1 cellular context compared by ENCODE assay signal in genomic region chr6:27688014-27688586, GRCh38.
TF ChIP-seq lines count a peak whose summit lies in the region.

No MANE protein-coding gene starts in this region.

TF ChIP-seq in HepG2, 621 proteins besides CTCF, POLR2A, EP300 and RAD21 (continued from another document and continues in another):
- no peak; the same call in 1 of the 2 replicates for TF ChIP-seq ZNF639 (CRISPR knock-in tag; conservative IDR thresholded peaks at IDR 0.05)
- peak; percentile 86 for TF ChIP-seq ADNP (CRISPR knock-in tag; IDR thresholded peaks at IDR 0.05)
- TF ChIP-seq ZNF333 (CRISPR knock-in tag; IDR thresholded peaks at IDR 0.05; ENCODE audit: borderline replicate concordance): no peak
- TF ChIP-seq ZNF674 (CRISPR knock-in tag; IDR thresholded peaks at IDR 0.05; ENCODE audit: low read depth): no peak
- TF ChIP-seq FOXA1 (IDR thresholded peaks at IDR 0.05): no peak
- TF ChIP-seq FOXA1 (CRISPR knock-in tag; IDR thresholded peaks at IDR 0.05): peak; percentile 21; the same call in 1 of the 2 replicates
- no peak; the same call in 1 of the 2 replicates for TF ChIP-seq DNMT3B (CRISPR knock-in tag; conservative IDR thresholded peaks at IDR 0.05)
- TF ChIP-seq DNMT1 (CRISPR knock-in tag; IDR thresholded peaks at IDR 0.05): 0 out of 2 replicates have a peak, but pooled peaks have one; percentile 27
- TF ChIP-seq EHMT2 (IDR thresholded peaks at IDR 0.05; ENCODE audit: borderline replicate concordance, low read depth, low read length): peak; percentile 66; the same call in 1 of the 2 replicates
- peak; percentile 75 for TF ChIP-seq ZNF777 (CRISPR knock-in tag; IDR thresholded peaks at IDR 0.05)
- no peak for TF ChIP-seq MAZ (IDR thresholded peaks at IDR 0.05; ENCODE audit: borderline replicate concordance, low read depth, low read length)
- peak; percentile 61; the same call in 1 of the 2 replicates for TF ChIP-seq MAZ (CRISPR knock-in tag; IDR thresholded peaks at IDR 0.05; ENCODE audit: low read depth)
- TF ChIP-seq MYC (CRISPR knock-in tag; IDR thresholded peaks at IDR 0.05; ENCODE audit: borderline replicate concordance): 0 out of 2 replicates have a peak, but pooled peaks have one; percentile 54
- TF ChIP-seq NR2C2 (CRISPR knock-in tag; IDR thresholded peaks at IDR 0.05; ENCODE audit: borderline replicate concordance): peak; percentile 37; the same call in 1 of the 2 replicates
- TF ChIP-seq YEATS2 (CRISPR knock-in tag; IDR thresholded peaks at IDR 0.05; ENCODE audit: borderline replicate concordance): peak; percentile 74; the same call in 1 of the 2 replicates
- TF ChIP-seq ZNF276 (CRISPR knock-in tag; IDR thresholded peaks at IDR 0.05; ENCODE audit: low read depth): 0 out of 2 replicates have a peak, but pooled peaks have one; percentile 70
- TF ChIP-seq BCLAF1 (IDR thresholded peaks at IDR 0.05): no peak
- no peak for TF ChIP-seq ZHX2 (IDR thresholded peaks at IDR 0.05; ENCODE audit: low read depth)
- TF ChIP-seq ZHX2 (CRISPR knock-in tag; IDR thresholded peaks at IDR 0.05; ENCODE audit: borderline replicate concordance): no peak
- peak; percentile 54; the same call in 1 of the 2 replicates for TF ChIP-seq ARID4A (CRISPR knock-in tag; IDR thresholded peaks at IDR 0.05; ENCODE audit: borderline replicate concordance)
- peak; percentile 75; the same call in 1 of the 2 replicates for TF ChIP-seq ZFP90 (CRISPR knock-in tag; IDR thresholded peaks at IDR 0.05; ENCODE audit: borderline replicate concordance)
- peak; percentile 28; the same call in 1 of the 2 replicates for TF ChIP-seq BHLHE40 (IDR thresholded peaks at IDR 0.05; ENCODE audit: low read length)
- no peak for TF ChIP-seq SCMH1 (CRISPR knock-in tag; IDR thresholded peaks at IDR 0.05; ENCODE audit: borderline replicate concordance)
- TF ChIP-seq ISX (CRISPR knock-in tag; conservative IDR thresholded peaks at IDR 0.05): no peak
- TF ChIP-seq NCOA2 (CRISPR knock-in tag; IDR thresholded peaks at IDR 0.05): peak; percentile 48; the same call in 1 of the 2 replicates
- peak; percentile 39; the same call in 1 of the 2 replicates for TF ChIP-seq GABPB1 (CRISPR knock-in tag; IDR thresholded peaks at IDR 0.05)
- peak; percentile 70; the same call in 1 of the 2 replicates for TF ChIP-seq HMG20B (CRISPR knock-in tag; conservative IDR thresholded peaks at IDR 0.05)
- TF ChIP-seq AKNA (CRISPR knock-in tag; IDR thresholded peaks at IDR 0.05; ENCODE audit: borderline replicate concordance): no peak
- TF ChIP-seq ZMYM2 (CRISPR knock-in tag; IDR thresholded peaks at IDR 0.05): peak; percentile 98
- peak; percentile 67; the same call in 1 of the 2 replicates for TF ChIP-seq ZNF746 (CRISPR knock-in tag; IDR thresholded peaks at IDR 0.05)
- TF ChIP-seq HES4 (CRISPR knock-in tag; IDR thresholded peaks at IDR 0.05; ENCODE audit: borderline replicate concordance): no peak
- no peak; the same call in 1 of the 2 replicates for TF ChIP-seq ARHGAP35 (CRISPR knock-in tag; IDR thresholded peaks at IDR 0.05; ENCODE audit: borderline replicate concordance)
- no peak for TF ChIP-seq ZNF101 (CRISPR knock-in tag; IDR thresholded peaks at IDR 0.05; ENCODE audit: borderline replicate concordance, low read depth)
- no peak for TF ChIP-seq ZNF549 (CRISPR knock-in tag; IDR thresholded peaks at IDR 0.05)
- 0 out of 2 replicates have a peak, but pooled peaks have one; percentile 25 for TF ChIP-seq ZNF564 (CRISPR knock-in tag; IDR thresholded peaks at IDR 0.05)
- TF ChIP-seq ZNF343 (CRISPR knock-in tag; IDR thresholded peaks at IDR 0.05): 0 out of 2 replicates have a peak, but pooled peaks have one; percentile 52
- TF ChIP-seq ZFP41 (CRISPR knock-in tag; IDR thresholded peaks at IDR 0.05; ENCODE audit: borderline replicate concordance): no peak
- TF ChIP-seq ZIK1 (CRISPR knock-in tag; IDR thresholded peaks at IDR 0.05; ENCODE audit: borderline replicate concordance, low read depth): 0 out of 2 replicates have a peak, but pooled peaks have one; percentile 44
- TF ChIP-seq SSRP1 (CRISPR knock-in tag; IDR thresholded peaks at IDR 0.05): peak; percentile 100
